Comparison of ENCODE assay signal across 13 cellular contexts in genomic region chr14:63295991-63296630, GRCh38. TPM values are rescaled to one million over a fixed set of nuclear protein-coding genes. Genes with fewer than 3 reads are reported as not detected.
DNase-seq lines count a peak whose midpoint lies in the region; ATAC-seq and TF ChIP-seq lines count a peak whose summit lies in the region.
"Had no signal": no experiment of that assay in that cellular context is flagged by ENCODE, and none has a peak within 500 bp of the region (broad histone marks: within the 10 kb centered on the region; RNA-seq: fewer than 3 reads in every experiment).

No MANE protein-coding gene starts in this region.

- WGBS in stomach, 5 donors, result 68 to 86% (median 79%) methylated on average over 7 of the region's 7 CpGs

- H3K27ac ChIP-seq in stomach, result peak overlapping the region in 3 of 5 donors; percentile 27 to 63 (median 58)
- H3K27ac ChIP-seq: ovary had no signal

- H3K4me1 ChIP-seq in stomach, result no peaks in the 10 kb centered on the region

- H3K27me3 Mint-ChIP-seq in effector memory CD8-positive, alpha-beta T cell, result peaks cover 10 to 34% of the 10 kb centered on the region in 2 donors
- peaks cover 5% of the 10 kb centered on the region for H3K27me3 Mint-ChIP-seq in activated T-helper 2 cell treated with anti-CD3 and anti-CD28 coated beads, Interferon-gamma antibody, Interleukin-2, Interleukin-4, amounts not matched to agents 10 μg/mL and 5 μg/mL and 100 μg/mL, durations not matched to agents 14 hours and 24 hours and 36 hours (ENCODE audit: low read depth)

- peaks cover 0 to 15% (median 11%) of the 10 kb centered on the region in 4 donors for H3K36me3 ChIP-seq in stomach
- H3K36me3 ChIP-seq: ovary had no signal

- DNase-seq in effector memory CD8-positive, alpha-beta T cell, result no peak
- no peak for DNase-seq in stomach
- DNase-seq in SHP77 (lab: John Stamatoyannopoulos, UW), result no peak
- DNase-seq in activated T-helper 2 cell treated with anti-CD3 and anti-CD28 coated beads, Interferon-gamma antibody, Interleukin-2, Interleukin-4, amounts not matched to agents 10 μg/mL and 5 μg/mL and 100 μg/mL, durations not matched to agents 14 hours and 24 hours and 36 hours (ENCODE audit: low spot score), result no peak
- DNase-seq in NCI-H2227 treated with DMSO at 0.1 percent for 48 hours (lab: John Stamatoyannopoulos, UW), result no peak
- DNase-seq: effector CD4-positive, alpha-beta T cell; ovary had no signal

- no peak for TF ChIP-seq EP300 in stomach (IDR thresholded peaks at IDR 0.05)

- intact Hi-C loops in stomach (cut with DNase I; ENCODE audit: low total_unique reads), result no loop called here
- intact Hi-C loops in activated T-helper 2 cell treated with anti-CD3 and anti-CD28 coated beads, Interferon-gamma antibody, Interleukin-2, Interleukin-4, amounts not matched to agents 10 μg/mL and 5 μg/mL and 100 μg/mL, durations not matched to agents 14 hours and 24 hours and 36 hours (cut with micrococcal nuclease), result no loop called here

- TF ChIP-seq CTCF in stomach (IDR thresholded peaks at IDR 0.05), result no peak

- H3K4me1 Mint-ChIP-seq in effector memory CD8-positive, alpha-beta T cell (ENCODE audit: low read depth in 2 of 2), result peaks cover 16 to 21% of the 10 kb centered on the region in 2 donors
- H3K4me1 Mint-ChIP-seq in activated T-helper 2 cell treated with anti-CD3 and anti-CD28 coated beads, Interferon-gamma antibody, Interleukin-2, Interleukin-4, amounts not matched to agents 10 μg/mL and 5 μg/mL and 100 μg/mL, durations not matched to agents 14 hours and 24 hours and 36 hours (ENCODE audit: low read depth), result peaks cover 5% of the 10 kb centered on the region

- no peaks in the 10 kb centered on the region for H3K36me3 Mint-ChIP-seq in effector memory CD8-positive, alpha-beta T cell (ENCODE audit: insufficient read depth)
- no peaks in the 10 kb centered on the region for H3K36me3 Mint-ChIP-seq in activated T-helper 2 cell treated with anti-CD3 and anti-CD28 coated beads, Interferon-gamma antibody, Interleukin-2, Interleukin-4, amounts not matched to agents 10 μg/mL and 5 μg/mL and 100 μg/mL, durations not matched to agents 14 hours and 24 hours and 36 hours (ENCODE audit: low read depth)

- H3K27me3 ChIP-seq in stomach, result no peaks in the 10 kb centered on the region
- H3K27me3 ChIP-seq: ovary had no signal

- peak overlapping the region; percentile 42 to 68 for H3K4me3 Mint-ChIP-seq in effector memory CD8-positive, alpha-beta T cell
- no peak overlapping the region for H3K4me3 Mint-ChIP-seq in activated T-helper 2 cell treated with anti-CD3 and anti-CD28 coated beads, Interferon-gamma antibody, Interleukin-2, Interleukin-4, amounts not matched to agents 10 μg/mL and 5 μg/mL and 100 μg/mL, durations not matched to agents 14 hours and 24 hours and 36 hours (ENCODE audit: low read depth)
- H3K4me3 Mint-ChIP-seq: activated T-helper 1 cell treated with anti-CD3 and anti-CD28 coated beads, Interleukin-12 subunit alpha, Interleukin-12 subunit beta, Interleukin-2, Interleukin-4 antibody, amounts not matched to agents 30 ng/mL and 10 ng/mL and 1 ng/mL, durations not matched to agents 14 hours and 24 hours and 36 hours; T-helper 2 cell treated with Interferon-gamma antibody and Interleukin-4, amounts not matched to agents 5 μg/mL and 100 μg/mL, for 36 hours had no signal

- no peaks in the 10 kb centered on the region for H3K9me3 Mint-ChIP-seq in effector memory CD8-positive, alpha-beta T cell
- no peaks in the 10 kb centered on the region for H3K9me3 Mint-ChIP-seq in activated T-helper 2 cell treated with anti-CD3 and anti-CD28 coated beads, Interferon-gamma antibody, Interleukin-2, Interleukin-4, amounts not matched to agents 10 μg/mL and 5 μg/mL and 100 μg/mL, durations not matched to agents 14 hours and 24 hours and 36 hours
- H3K9me3 Mint-ChIP-seq: activated T-helper 1 cell treated with anti-CD3 and anti-CD28 coated beads, Interleukin-12 subunit alpha, Interleukin-12 subunit beta, Interleukin-2, Interleukin-4 antibody, amounts not matched to agents 30 ng/mL and 10 ng/mL and 1 ng/mL, durations not matched to agents 14 hours and 24 hours and 36 hours; T-helper 2 cell treated with Interferon-gamma antibody and Interleukin-4, amounts not matched to agents 5 μg/mL and 100 μg/mL, for 36 hours had no signal

- no peak for TF ChIP-seq POLR2A in stomach (IDR thresholded peaks at IDR 0.05)

- ATAC-seq in GM19025 (IDR thresholded peaks at IDR 0.05; ENCODE audit: low read depth, unreplicated experiment) (peak; percentile 52), HG03432 (IDR thresholded peaks at IDR 0.05; ENCODE audit: unreplicated experiment) (peak; percentile 52)
- no peak for ATAC-seq in effector memory CD8-positive, alpha-beta T cell (replicated peaks)

- H3K4me3 ChIP-seq in stomach, result no peak overlapping the region
- H3K4me3 ChIP-seq: ovary had no signal

- H3K27ac Mint-ChIP-seq in effector memory CD8-positive, alpha-beta T cell, result peak overlapping the region in 1 of 2 donors; percentile 42
- H3K27ac Mint-ChIP-seq in activated T-helper 2 cell treated with anti-CD3 and anti-CD28 coated beads, Interferon-gamma antibody, Interleukin-2, Interleukin-4, amounts not matched to agents 10 μg/mL and 5 μg/mL and 100 μg/mL, durations not matched to agents 14 hours and 24 hours and 36 hours, result no peak overlapping the region
- H3K27ac Mint-ChIP-seq: T-helper 2 cell treated with Interferon-gamma antibody and Interleukin-4, amounts not matched to agents 5 μg/mL and 100 μg/mL, for 36 hours had no signal

- H3K9me3 ChIP-seq in stomach, result no peaks in the 10 kb centered on the region
- H3K9me3 ChIP-seq: ovary had no signal

RNA-seq across cellular contexts. Expression of gene GPHB5, which starts 22.6 kb away (rescaled TPM):
- total RNA-seq in stomach, result not detected
- not detected for polyA plus RNA-seq in stomach
- total RNA-seq in activated T-helper 2 cell treated with anti-CD3 and anti-CD28 coated beads, Interferon-gamma antibody, Interleukin-2, Interleukin-4, amounts not matched to agents 10 μg/mL and 5 μg/mL and 100 μg/mL, durations not matched to agents 14 hours and 24 hours and 36 hours, result not detected in 2 replicates
- total RNA-seq: activated T-helper 1 cell treated with anti-CD3 and anti-CD28 coated beads, Interleukin-12 subunit alpha, Interleukin-12 subunit beta, Interleukin-2, Interleukin-4 antibody, amounts not matched to agents 30 ng/mL and 10 ng/mL and 1 ng/mL, durations not matched to agents 14 hours and 24 hours and 36 hours; Daoy; M059J; ovary had no signal
- polyA plus RNA-seq: ovary had no signal
